8 cellular contexts compared by ENCODE assay signal in the genomic region with DNA sequence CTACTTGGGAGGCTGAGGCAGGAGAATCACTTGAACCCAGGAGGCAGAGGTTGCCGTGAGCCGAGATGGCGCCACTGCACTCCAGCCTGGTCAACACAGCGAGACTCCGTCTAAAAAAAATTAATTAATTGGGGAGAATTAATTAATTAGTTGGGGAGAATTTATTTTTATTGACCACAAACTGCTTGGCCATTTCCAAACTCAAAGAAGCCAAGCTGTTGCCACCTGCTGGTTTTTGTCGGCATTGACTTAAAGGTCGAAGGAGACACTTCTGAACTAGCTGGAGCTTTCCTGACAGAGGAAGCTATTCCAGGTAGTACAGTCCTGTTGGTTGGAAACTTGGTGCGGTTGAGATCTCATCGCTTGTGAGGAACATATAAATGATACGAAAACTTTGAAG. TPM values are rescaled to one million over a fixed set of nuclear protein-coding genes. Genes with fewer than 3 reads are reported as not detected.
DNase-seq lines count a peak whose midpoint lies in the region; ATAC-seq, FAIRE-seq and TF ChIP-seq lines count a peak whose summit lies in the region.

No MANE protein-coding gene starts in this region.

- H3K4me3 ChIP-seq in K562 (no peak overlapping the region), mucosa of descending colon (no peak overlapping the region)

- 2% methylated on average over 10 of the region's 10 CpGs for WGBS in K562 (ENCODE audit: insufficient coverage, low coverage, missing lambda C conversion rate)

- no peaks in the 10 kb centered on the region for H4K20me1 ChIP-seq in K562 (replicated peaks; ENCODE audit: control insufficient read depth, insufficient read depth, low read length)

- peak; percentile 17 for DNase-seq in NCI-H1436 (lab: John Stamatoyannopoulos, UW)
- no peak for DNase-seq in NCI-H1436 treated with DMSO at 0.1 percent for 48 hours (lab: John Stamatoyannopoulos, UW)
- peak; percentile 23 for DNase-seq in GM19240 (ENCODE audit: insufficient read length, low spot score)
- DNase-seq in MV-4-11 (lab: John Stamatoyannopoulos, UW): peak; percentile 28
- DNase-seq in K562 (ENCODE audit: extremely low read depth in 1 of 4, low spot score in 3 of 4): peak; percentile 42 to 70 (median 50)
- DNase-seq in mucosa of descending colon: peak in 1 of 3 donors; percentile 59
- no peak for DNase-seq in NCI-H187 (lab: John Stamatoyannopoulos, UW)

- peaks cover 20 to 25% of the 10 kb centered on the region in 2 experiments for H3K27me3 ChIP-seq in K562 (ENCODE audit: control insufficient read depth in 2 of 2, insufficient read depth in 2 of 2, low read length in 2 of 2)

- TF ChIP-seq POLR2A in K562 (conservative IDR thresholded peaks at IDR 0.05): no peak

- H3K9me1 ChIP-seq in K562 (ENCODE audit: control insufficient read depth, insufficient read depth, low read length): no peaks in the 10 kb centered on the region

- H3K4me1 ChIP-seq in K562 (replicated peaks in 1 of 2; ENCODE audit: control insufficient read depth in 2 of 2, insufficient read depth in 2 of 2, low read length in 2 of 2): no peaks in the 10 kb centered on the region; a peak in 1 of 5 replicates
- no peaks in the 10 kb centered on the region for H3K4me1 ChIP-seq in mucosa of descending colon (ENCODE audit: low read depth)

- H3K9ac ChIP-seq in K562 (ENCODE audit: insufficient read depth in 1 of 2, low read depth in 2 of 2, low read length in 2 of 2): no peak overlapping the region

- no peak overlapping the region for H3K4me2 ChIP-seq in K562 (ENCODE audit: insufficient read depth, low read length)

- TF ChIP-seq CTCF in K562 (IDR thresholded peaks at IDR 0.05 in 2 of 3, conservative IDR thresholded peaks at IDR 0.05 in 1 of 3; ENCODE audit: insufficient read depth in 2 of 3, low read depth in 1 of 3, low read length in 3 of 3): peak; percentile 58 to 75 (median 65)
- TF ChIP-seq CTCF in mucosa of descending colon (IDR thresholded peaks at IDR 0.05): peak; percentile 8

- H3K36me3 ChIP-seq in K562 (ENCODE audit: control insufficient read depth, insufficient read depth, low read length) (no peaks in the 10 kb centered on the region), mucosa of descending colon (ENCODE audit: low read depth) (no peaks in the 10 kb centered on the region)

- TF ChIP-seq EP300 in K562 (IDR thresholded peaks at IDR 0.05; ENCODE audit: low read length): no peak

- CTCF ChIA-PET in K562 (lab: Yijun Ruan, JAX; ENCODE audit: low intra/inter-chr PET ratio): interaction anchor here (1.2 to 2.1 kb wide), 2 partner anchors 89 to 455 kb away, joined by 5 to 22 read pairs; no protein-coding TSS in a partner anchor

- H3K9me3 ChIP-seq in K562 (replicated peaks; ENCODE audit: control insufficient read depth, insufficient read depth, low read depth, low read length) (no peaks in the 10 kb centered on the region), mucosa of descending colon (no peaks in the 10 kb centered on the region)

- peak; percentile 82 for ATAC-seq in K562
- no peak for ATAC-seq in mucosa of descending colon
- no peak for ATAC-seq in HG03457 (IDR thresholded peaks at IDR 0.05; ENCODE audit: unreplicated experiment)

- no peak overlapping the region for H3K27ac ChIP-seq in K562 (ENCODE audit: extremely low read depth, low read depth, low read length)

- POLR2A ChIA-PET in K562 (lab: Yijun Ruan, JAX): interaction anchor here (1.3 kb wide), 1 partner anchor 27 kb away, joined by 3 read pairs; no protein-coding TSS in a partner anchor

- in situ Hi-C loops in K562 (cut with MboI): loop anchor here (5.0 to 25.0 kb wide), 2 partner anchors 88 to 373 kb away; no protein-coding TSS in a partner anchor

- FAIRE-seq in K562 (lab: Jason Lieb, UNC): peak; percentile 88

- TF ChIP-seq RAD21 in K562 (CRISPR knock-in tag; conservative IDR thresholded peaks at IDR 0.05 in 1 of 2, IDR thresholded peaks at IDR 0.05 in 1 of 2): peak; percentile 48 to 72; a peak in 3 of 4 replicates

- no peak overlapping the region for H2AFZ ChIP-seq in K562 (ENCODE audit: low read depth, low read length)

- no peaks in the 10 kb centered on the region for H3K79me2 ChIP-seq in K562 (ENCODE audit: control insufficient read depth, insufficient read depth, low read length)

- intact Hi-C loops in K562 (cut with micrococcal nuclease): loop anchor here (1.0 to 2.0 kb wide), 2 partner anchors 89 to 375 kb away; no protein-coding TSS in a partner anchor
- intact Hi-C loops in mucosa of descending colon (cut with DNase I, micrococcal nuclease): no loop called here

- no TSS peak for BruUV-seq in K562 (replicated peaks; lab: Mats Ljungman, UMichigan)

TF ChIP-seq in K562, 482 proteins besides CTCF, POLR2A, EP300 and RAD21 (continues in another document):
- TF ChIP-seq FOXK1 (CRISPR knock-in tag; IDR thresholded peaks at IDR 0.05; ENCODE audit: borderline replicate concordance) (0 out of 2 replicates have a peak, but pooled peaks have one; percentile 69), ZBTB7A (IDR thresholded peaks at IDR 0.05; ENCODE audit: borderline replicate concordance, control insufficient read depth, low read depth, low read length) (no peak), SMC3 (conservative IDR thresholded peaks at IDR 0.05; ENCODE audit: insufficient read depth, low read depth, low read length) (peak; percentile 62; the same call in 1 of the 2 replicates), XRCC5 (IDR thresholded peaks at IDR 0.05; ENCODE audit: low read depth, low read length) (0 out of 2 replicates have a peak, but pooled peaks have one; percentile 28), DACH1 (IDR thresholded peaks at IDR 0.05; ENCODE audit: partially characterized antibody) (peak; percentile 84)
- TF ChIP-seq, protein P1, sequence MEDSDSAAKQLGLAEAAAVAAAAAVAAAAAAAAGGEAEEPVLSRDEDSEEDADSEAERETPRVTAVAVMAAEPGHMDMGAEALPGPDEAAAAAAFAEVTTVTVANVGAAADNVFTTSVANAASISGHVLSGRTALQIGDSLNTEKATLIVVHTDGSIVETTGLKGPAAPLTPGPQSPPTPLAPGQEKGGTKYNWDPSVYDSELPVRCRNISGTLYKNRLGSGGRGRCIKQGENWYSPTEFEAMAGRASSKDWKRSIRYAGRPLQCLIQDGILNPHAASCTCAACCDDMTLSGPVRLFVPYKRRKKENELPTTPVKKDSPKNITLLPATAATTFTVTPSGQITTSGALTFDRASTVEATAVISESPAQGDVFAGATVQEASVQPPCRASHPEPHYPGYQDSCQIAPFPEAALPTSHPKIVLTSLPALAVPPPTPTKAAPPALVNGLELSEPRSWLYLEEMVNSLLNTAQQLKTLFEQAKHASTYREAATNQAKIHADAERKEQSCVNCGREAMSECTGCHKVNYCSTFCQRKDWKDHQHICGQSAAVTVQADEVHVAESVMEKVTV (CRISPR knock-in tag; IDR thresholded peaks at IDR 0.05): peak; percentile 23; the same call in 1 of the 2 replicates
- TF ChIP-seq, protein P2, sequence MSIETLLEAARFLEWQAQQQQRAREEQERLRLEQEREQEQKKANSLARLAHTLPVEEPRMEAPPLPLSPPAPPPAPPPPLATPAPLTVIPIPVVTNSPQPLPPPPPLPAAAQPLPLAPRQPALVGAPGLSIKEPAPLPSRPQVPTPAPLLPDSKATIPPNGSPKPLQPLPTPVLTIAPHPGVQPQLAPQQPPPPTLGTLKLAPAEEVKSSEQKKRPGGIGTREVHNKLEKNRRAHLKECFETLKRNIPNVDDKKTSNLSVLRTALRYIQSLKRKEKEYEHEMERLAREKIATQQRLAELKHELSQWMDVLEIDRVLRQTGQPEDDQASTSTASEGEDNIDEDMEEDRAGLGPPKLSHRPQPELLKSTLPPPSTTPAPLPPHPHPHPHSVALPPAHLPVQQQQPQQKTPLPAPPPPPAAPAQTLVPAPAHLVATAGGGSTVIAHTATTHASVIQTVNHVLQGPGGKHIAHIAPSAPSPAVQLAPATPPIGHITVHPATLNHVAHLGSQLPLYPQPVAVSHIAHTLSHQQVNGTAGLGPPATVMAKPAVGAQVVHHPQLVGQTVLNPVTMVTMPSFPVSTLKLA (conservative IDR thresholded peaks at IDR 0.05): no peak

RNA-seq across cellular contexts. Expression of a gene that starts 13.1 kb away (rescaled TPM):
- not detected in 2 replicates for total RNA-seq in K562 (2011; cell fraction: chromatin; rRNA removed; ENCODE audit: low replicate concordance)
- total RNA-seq in K562 (2011; cell fraction: nucleolus; rRNA removed): not detected in 2 replicates
- total RNA-seq in K562 (2011; cell fraction: nucleoplasm; rRNA removed): not detected in 2 replicates
- total RNA-seq in K562 (2014; rRNA removed) (not detected in 2 replicates), K562 (2014; rRNA removed; fragmentation: Illumina TruSeq; extraction: Trizol) (not detected in 2 replicates), K562 (2015; rRNA removed; fragmentation: Illumina TruSeq; extraction: Trizol) (not detected in 2 replicates), K562 (2021) (not detected in 2 replicates), mucosa of descending colon (1 to 10 TPM in 1 of 3 donors, not detected in 2; 4.1 TPM)
- polyA plus RNA-seq in K562 (2011; rRNA removed) (not detected in 2 replicates), K562 (2014; fragmentation: Illumina TruSeq; extraction: Trizol) (not detected in 2 replicates), K562 (2014; fragmentation: Nextera tagmentation; extraction: Ambion mirVana) (not detected), K562 (2014; rRNA removed) (not detected in 2 replicates)
- polyA plus RNA-seq in K562 (2011; cell fraction: cytosol; rRNA removed): not detected in 2 replicates
- not detected in 2 replicates for polyA plus RNA-seq in K562 (2011; cell fraction: nucleus; rRNA removed)
- 0.11 TPM in 1 of 2 replicates, not detected in the other for polyA plus RNA-seq in K562 (2012)
- polyA minus RNA-seq in K562 (2011; rRNA and poly(A)+ RNA removed): not detected in 2 replicates
- not detected in 2 replicates for polyA minus RNA-seq in K562 (2011; cell fraction: cytosol; rRNA and poly(A)+ RNA removed)
- not detected in 2 replicates for polyA minus RNA-seq in K562 (2011; cell fraction: nucleus; rRNA and poly(A)+ RNA removed)

RNA-seq across cellular contexts. Expression of a gene that starts 28.2 kb away (rescaled TPM):
- total RNA-seq in K562 (2011; cell fraction: chromatin; rRNA removed; ENCODE audit: low replicate concordance): not detected in 2 replicates
- total RNA-seq in K562 (2011; cell fraction: nucleolus; rRNA removed): not detected in 2 replicates
- total RNA-seq in K562 (2011; cell fraction: nucleoplasm; rRNA removed): not detected in 2 replicates
- total RNA-seq in K562 (2014; rRNA removed): not detected in 2 replicates
- not detected in 2 replicates for total RNA-seq in K562 (2014; rRNA removed; fragmentation: Illumina TruSeq; extraction: Trizol)
- not detected in 2 replicates for total RNA-seq in K562 (2015; rRNA removed; fragmentation: Illumina TruSeq; extraction: Trizol)
- not detected in 2 replicates for total RNA-seq in K562 (2021)
- polyA plus RNA-seq in K562 (2011; rRNA removed): not detected in 2 replicates
- not detected in 2 replicates for polyA plus RNA-seq in K562 (2011; cell fraction: cytosol; rRNA removed)
- polyA plus RNA-seq in K562 (2011; cell fraction: nucleus; rRNA removed): not detected in 2 replicates
- polyA plus RNA-seq in K562 (2012): not detected in 2 replicates
- not detected in 2 replicates for polyA plus RNA-seq in K562 (2014; fragmentation: Illumina TruSeq; extraction: Trizol)
- not detected for polyA plus RNA-seq in K562 (2014; fragmentation: Nextera tagmentation; extraction: Ambion mirVana)
- polyA plus RNA-seq in K562 (2014; rRNA removed): not detected in 2 replicates
- polyA minus RNA-seq in K562 (2011; rRNA and poly(A)+ RNA removed): not detected in 2 replicates
- not detected in 2 replicates for polyA minus RNA-seq in K562 (2011; cell fraction: cytosol; rRNA and poly(A)+ RNA removed)
- polyA minus RNA-seq in K562 (2011; cell fraction: nucleus; rRNA and poly(A)+ RNA removed): not detected in 2 replicates
- not detected for total RNA-seq in mucosa of descending colon

Comparison
In these comparisons a context has a peak if more than half of its experiments do, and no peak if none do; other contexts are left out.
1. DNase-seq: peak in NCI-H1436 (single experiment), GM19240 (single experiment), MV-4-11 (single experiment) and K562 (4 of 4); none in NCI-H1436 treated with DMSO at 0.1 percent for 48 hours (single experiment) and NCI-H187 (0 of 2).